8 cellular contexts compared by ENCODE assay signal in genomic region chr16:88455610-88456355, GRCh38. TPM values are rescaled to one million over a fixed set of nuclear protein-coding genes. Genes with fewer than 3 reads are reported as not detected.
DNase-seq lines count a peak whose midpoint lies in the region; ATAC-seq and TF ChIP-seq lines count a peak whose summit lies in the region.

No MANE protein-coding gene starts in this region.

- no peaks in the 10 kb centered on the region for H3K36me3 ChIP-seq in HCT116 (ENCODE audit: control insufficient read depth in 1 of 2, insufficient read depth in 2 of 2, low read length in 2 of 2)

- peaks cover 32 to 64% of the 10 kb centered on the region in 2 experiments for H3K4me1 ChIP-seq in HCT116 (ENCODE audit: control insufficient read depth in 1 of 2, insufficient read depth in 2 of 2, low read length in 2 of 2)

- H3K4me3 ChIP-seq in HCT116 (replicated peaks in 1 of 2; ENCODE audit: low read depth in 1 of 2, low read length in 2 of 2), result peak overlapping the region; percentile 58 to 94

- TF ChIP-seq RAD21 in HCT116 (IDR thresholded peaks at IDR 0.05; ENCODE audit: low read depth), result no peak

- H3K9me3 ChIP-seq in HCT116 (ENCODE audit: control insufficient read depth in 1 of 2, insufficient read depth in 1 of 2, low read depth in 1 of 2, low read length in 2 of 2), result no peaks in the 10 kb centered on the region

- H3K79me2 ChIP-seq in HCT116 (ENCODE audit: insufficient read depth, low read length), result peaks cover 65% of the 10 kb centered on the region

- intact Hi-C loops in HCT116 (cut with micrococcal nuclease), result loop anchor here (5.0 to 10.0 kb wide), 2 partner anchors 72 to 681 kb away; no protein-coding TSS in a partner anchor

- H3K9me2 ChIP-seq in HCT116 (ENCODE audit: insufficient read depth), result no peaks in the 10 kb centered on the region

- no peak for TF ChIP-seq POLR2A in HCT116 (IDR thresholded peaks at IDR 0.05; ENCODE audit: borderline replicate concordance, extremely low read depth, insufficient read depth, insufficient read length)

- RAD21 ChIA-PET in HCT116 (lab: Charles Lee; ENCODE audit: low non-redundant PET in 1 of 2, low total read pairs in 2 of 2, uncharacterized antibody in 2 of 2, unreplicated experiment in 2 of 2), result no interaction called here

- H3K27me3 ChIP-seq in HCT116 (ENCODE audit: insufficient read depth, low read length), result no peaks in the 10 kb centered on the region

- DNase-seq in EH (ENCODE audit: low read depth), result peak; percentile 43
- DNase-seq in HCT116 (ENCODE audit: low read depth, low spot score), result peak; percentile 56
- peak; percentile 57 for DNase-seq in SW480 (ENCODE audit: low spot score)
- DNase-seq in amniotic epithelial cell (ENCODE audit: low read depth), result peak; percentile 63
- DNase-seq in kidney tubule cell (ENCODE audit: low spot score), result peak; percentile 83
- DNase-seq in stimulated activated CD4-positive, alpha-beta T cell treated with anti-CD3 and anti-CD28 coated beads, TNF-alpha, amount 100 ng/mL, for 1 hour (ENCODE audit: low read depth in 3 of 3, low spot score in 1 of 3), result peak in 2 of 3 donors; percentile 56 to 60

- POLR2A ChIA-PET in HCT116 (lab: Charles Lee), result interaction anchor here (0.6 to 1.3 kb wide), 2 partner anchors 9 to 114 kb away, joined by 3 read pairs; partner anchors contain the start of gene ZC3H18

- TF ChIP-seq CTCF in HCT116 (IDR thresholded peaks at IDR 0.05 in 2 of 3, conservative IDR thresholded peaks at IDR 0.05 in 1 of 3; ENCODE audit: borderline replicate concordance in 1 of 3, insufficient read depth in 1 of 3, low read depth in 2 of 3, low read length in 2 of 3), result no peak

- ATAC-seq in HCT116, result peak; percentile 29
- no peak for ATAC-seq in GM18873 (IDR thresholded peaks at IDR 0.05; ENCODE audit: low FRiP score, unreplicated experiment)
- no peak for ATAC-seq in GM19035 (IDR thresholded peaks at IDR 0.05; ENCODE audit: unreplicated experiment)

- H3K27ac ChIP-seq in HCT116 (ENCODE audit: low read depth, low read length), result peak overlapping the region; percentile 91

- H4K20me1 ChIP-seq in HCT116 (ENCODE audit: insufficient read depth), result peaks cover 9% of the 10 kb centered on the region; the same call in 1 of the 2 replicates

- CTCF ChIA-PET in HCT116 (lab: Charles Lee), result interaction anchor here (1.1 kb wide), 1 partner anchor 18 kb away, joined by 3 read pairs; no protein-coding TSS in a partner anchor

- peak overlapping the region; percentile 89 for H3K9ac ChIP-seq in HCT116 (ENCODE audit: low read length)

- peak overlapping the region; percentile 100 for H3K4me2 ChIP-seq in HCT116 (ENCODE audit: low read length)

- no TSS peak for BruUV-seq in HCT116 (replicated peaks; lab: Mats Ljungman, UMichigan)

- no peak overlapping the region for H2AFZ ChIP-seq in HCT116 (ENCODE audit: low read depth, low read length, poor library complexity, severe bottlenecking)

TF ChIP-seq in HCT116, 20 proteins besides CTCF, POLR2A, EP300 and RAD21:
- TF ChIP-seq TCF7L2 (IDR thresholded peaks at IDR 0.05; ENCODE audit: borderline replicate concordance, extremely low read depth, insufficient read depth, insufficient read length) (peak; percentile 99), REST (IDR thresholded peaks at IDR 0.05; ENCODE audit: low read depth) (no peak), ELF1 (IDR thresholded peaks at IDR 0.05; ENCODE audit: borderline replicate concordance, low read depth) (no peak), YY1 (IDR thresholded peaks at IDR 0.05; ENCODE audit: extremely low read depth, insufficient replicate concordance, low read depth, low read length) (peak; percentile 36), EZH2 (IDR thresholded peaks at IDR 0.05) (no peak), FOSL1 (IDR thresholded peaks at IDR 0.05; ENCODE audit: low read depth) (no peak), ZNF274 (IDR thresholded peaks at IDR 0.05; ENCODE audit: low read depth, low read length) (no peak), ZBTB33 (IDR thresholded peaks at IDR 0.05; ENCODE audit: extremely low read depth, insufficient replicate concordance, low read length) (no peak), CBX3 (IDR thresholded peaks at IDR 0.05; ENCODE audit: low read depth) (no peak), POLR2AphosphoS5 (IDR thresholded peaks at IDR 0.05; ENCODE audit: low read depth, low read length) (peak; percentile 34), ZFX (IDR thresholded peaks at IDR 0.05) (peak; percentile 95; the same call in 1 of the 2 replicates)
- TF ChIP-seq, protein P1, sequence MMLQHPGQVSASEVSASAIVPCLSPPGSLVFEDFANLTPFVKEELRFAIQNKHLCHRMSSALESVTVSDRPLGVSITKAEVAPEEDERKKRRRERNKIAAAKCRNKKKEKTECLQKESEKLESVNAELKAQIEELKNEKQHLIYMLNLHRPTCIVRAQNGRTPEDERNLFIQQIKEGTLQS (IDR thresholded peaks at IDR 0.05), result no peak
- TF ChIP-seq, protein P2, sequence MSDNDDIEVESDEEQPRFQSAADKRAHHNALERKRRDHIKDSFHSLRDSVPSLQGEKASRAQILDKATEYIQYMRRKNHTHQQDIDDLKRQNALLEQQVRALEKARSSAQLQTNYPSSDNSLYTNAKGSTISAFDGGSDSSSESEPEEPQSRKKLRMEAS (IDR thresholded peaks at IDR 0.05), result no peak

RNA-seq across cellular contexts. Expression of gene ZFPM1, which starts 2.7 kb away (rescaled TPM):
- 14.6 TPM for total RNA-seq in HCT116 (2021; ENCODE audit: unreplicated experiment)
- polyA plus RNA-seq in HCT116 (2012), result 5.6 and 6.4 TPM in 2 replicates
